In the genomic region with DNA sequence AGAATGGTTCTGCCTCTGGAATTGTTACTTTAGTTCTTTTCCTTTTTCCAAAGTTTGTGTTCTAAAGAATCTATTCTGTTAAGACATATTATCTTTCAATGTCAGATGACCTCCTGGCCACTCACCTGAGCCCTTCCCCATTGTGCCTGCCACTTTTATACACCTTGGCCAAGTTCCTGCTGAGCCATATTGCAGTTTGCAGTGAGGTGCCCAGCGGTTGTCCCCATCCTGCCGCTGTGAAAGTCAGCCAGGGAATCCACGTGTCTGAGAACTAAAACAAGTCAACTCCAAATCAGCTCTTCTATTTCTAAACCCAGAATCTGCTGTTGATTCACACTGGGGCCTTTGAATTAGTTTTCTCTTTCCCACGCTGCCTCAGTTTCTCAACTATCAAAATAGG, we compare ENCODE assay signal across 8 cellular contexts.
"Had no signal": no experiment of that assay in that cellular context is flagged by ENCODE, and none has a peak within 500 bp of the region (broad histone marks: within the 10 kb centered on the region; RNA-seq: fewer than 3 reads in every experiment).

No MANE protein-coding gene starts in this region.

- H3K36me3 ChIP-seq: HAP-1 had no signal

- H3K4me1 ChIP-seq: HAP-1 had no signal

- H3K4me3 Mint-ChIP-seq: GM23338, HFFc6, IgD-negative memory B cell had no signal

- H3K27ac ChIP-seq: HL-60 had no signal

- H3K36me3 Mint-ChIP-seq: IgD-negative memory B cell had no signal

- H3K27ac Mint-ChIP-seq: GM23338, HFFc6, IgD-negative memory B cell had no signal

- H3K9me3 Mint-ChIP-seq: GM23338, HFFc6, IgD-negative memory B cell had no signal

- H3K9me3 ChIP-seq: HAP-1 had no signal

- H3K4me3 ChIP-seq: GM23338, HAP-1, K562 had no signal

- H3K4me2 ChIP-seq: GM23338 had no signal

- H2AFZ ChIP-seq: GM23338 had no signal

- DNase-seq: H7, HFFc6, KG1 had no signal

- H3K4me1 Mint-ChIP-seq: IgD-negative memory B cell had no signal
